Comparison of ENCODE assay signal across 20 cellular contexts in genomic region chr2:61363580-61363979, GRCh38.
"Had no signal": no experiment of that assay in that cellular context is flagged by ENCODE, and none has a peak within 500 bp of the region (broad histone marks: within the 10 kb centered on the region; RNA-seq: fewer than 3 reads in every experiment).

No MANE protein-coding gene starts in this region.

- H3K4me3 ChIP-seq: left ventricle myocardium inferior, spleen had no signal

- H3K4me3 Mint-ChIP-seq: activated T-cell treated with anti-CD3 and anti-CD28 coated beads, Interleukin-2, amount 50 U/mL, for 24 hours; brain; dendritic cell treated with granulocyte-macrophage colony-stimulating factor and Interleukin-4, amounts not matched to agents 40 ng/mL and 50 ng/mL, for 4 days; naive thymus-derived CD8-positive, alpha-beta T cell had no signal

- H3K9me3 Mint-ChIP-seq: dendritic cell treated with granulocyte-macrophage colony-stimulating factor and Interleukin-4, amounts not matched to agents 40 ng/mL and 50 ng/mL, for 4 days had no signal

- DNase-seq: activated CD4-positive, alpha-beta T cell treated with anti-CD3 and anti-CD28 coated beads, Interleukin-2, amount 50 U/mL, for 4 hours; activated CD8-positive, alpha-beta memory T cell treated with anti-CD3 and anti-CD28 coated beads for 24 hours; activated CD8-positive, alpha-beta memory T cell treated with anti-CD3 and anti-CD28 coated beads, Interleukin-2, amount 50 U/mL, for 4 hours; activated effector memory CD4-positive, alpha-beta T cell treated with anti-CD3 and anti-CD28 coated beads, Interleukin-2, amount 50 U/mL, for 16 hours; activated naive CD4-positive, alpha-beta T cell treated with anti-CD3 and anti-CD28 coated beads, Interleukin-2, amount 50 U/mL, for 16 hours; activated T-cell treated with anti-CD3 and anti-CD28 coated beads, Interleukin-2, amount 50 U/mL, for 24 hours; anterior cingulate cortex; caudate nucleus; effector CD4-positive, alpha-beta T cell; erythroblast; foreskin fibroblast; left ventricle myocardium inferior; naive thymus-derived CD8-positive, alpha-beta T cell; spleen; stimulated activated CD4-positive, alpha-beta T cell treated with anti-CD3 and anti-CD28 coated beads, Interleukin-4, amount 100 ng/mL, for 24 hours; stimulated activated naive CD8-positive, alpha-beta T cell treated with anti-CD3 and anti-CD28 coated beads, Interleukin-15, Interleukin-2, amounts not matched to agents 100 U/mL and 50 U/mL, for 24 hours; T-helper 1 cell had no signal

- H3K9me3 ChIP-seq: left ventricle myocardium inferior had no signal

- ATAC-seq: naive thymus-derived CD8-positive, alpha-beta T cell; stimulated activated naive CD8-positive, alpha-beta T cell treated with anti-CD3 and anti-CD28 coated beads, Interleukin-15, Interleukin-2, amounts not matched to agents 100 U/mL and 50 U/mL, for 24 hours had no signal

- H3K4me1 Mint-ChIP-seq: brain had no signal

- H3K27me3 ChIP-seq: spleen had no signal

- H3K27me3 Mint-ChIP-seq: activated T-cell treated with anti-CD3 and anti-CD28 coated beads, Interleukin-2, amount 50 U/mL, for 24 hours; brain; dendritic cell treated with granulocyte-macrophage colony-stimulating factor and Interleukin-4, amounts not matched to agents 40 ng/mL and 50 ng/mL, for 4 days; naive thymus-derived CD8-positive, alpha-beta T cell; progenitor cell of endocrine pancreas had no signal

- H3K27ac Mint-ChIP-seq: brain; dendritic cell treated with granulocyte-macrophage colony-stimulating factor and Interleukin-4, amounts not matched to agents 40 ng/mL and 50 ng/mL, for 4 days; progenitor cell of endocrine pancreas had no signal
